ENCODE assay signal across 16 cellular contexts in the genomic region with DNA sequence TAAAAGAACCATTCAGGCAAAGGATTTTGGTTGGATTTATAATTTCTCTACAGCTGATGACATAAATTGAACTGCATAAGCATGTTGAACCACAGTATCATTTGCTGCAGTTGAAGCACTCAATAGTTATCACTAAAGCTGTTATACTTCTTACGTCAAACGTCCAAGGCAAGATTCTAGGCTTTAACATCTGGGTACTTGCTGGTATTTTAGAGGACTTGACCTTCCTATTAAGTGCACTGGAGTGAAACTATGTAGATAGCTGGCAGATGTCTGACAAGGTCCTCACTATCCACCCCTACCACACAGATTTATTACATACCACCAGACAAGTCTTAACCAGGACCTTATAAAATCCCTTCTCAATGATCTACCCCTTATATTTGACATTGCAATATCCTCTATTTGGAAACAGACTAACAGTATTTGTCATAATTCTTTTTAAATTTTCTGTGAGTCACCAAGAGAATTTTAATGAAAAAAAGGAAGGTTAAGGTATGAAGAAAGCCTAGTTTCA.
"Had no signal": no experiment of that assay in that cellular context is flagged by ENCODE, and none has a peak within 500 bp of the region (broad histone marks: within the 10 kb centered on the region; RNA-seq: fewer than 3 reads in every experiment).

No MANE protein-coding gene starts in this region.

- H3K9me3 ChIP-seq: body of pancreas, pancreas, stomach, thoracic aorta, upper lobe of right lung had no signal

- H3K4me3 ChIP-seq: body of pancreas, coronary artery, pancreas, stomach, thoracic aorta, upper lobe of right lung had no signal

- H3K36me3 ChIP-seq: pancreas, stomach, thoracic aorta, upper lobe of right lung had no signal

- H3K4me1 ChIP-seq: upper lobe of right lung had no signal

- DNase-seq: activated CD4-positive, alpha-beta T cell treated with anti-CD3 and anti-CD28 coated beads for 4 hours; activated CD8-positive, alpha-beta T cell treated with anti-CD3 and anti-CD28 coated beads for 36 hours; activated effector memory CD4-positive, alpha-beta T cell treated with anti-CD3 and anti-CD28 coated beads, Interleukin-2, amount 50 U/mL, for 16 hours; activated T-cell treated with anti-CD3 and anti-CD28 coated beads, Interleukin-2, amount 50 U/mL, for 4 hours; amniotic stem cell; body of pancreas; central memory CD4-positive, alpha-beta T cell; effector CD8-positive, alpha-beta T cell; naive B cell; pancreas; stimulated activated CD4-positive, alpha-beta T cell treated with anti-CD3 and anti-CD28 coated beads, Interleukin-12 subunit alpha, Interleukin-12 subunit beta, amount 100 ng/mL, for 4 hours; stimulated activated CD4-positive, alpha-beta T cell treated with anti-CD3 and anti-CD28 coated beads, Interleukin-2, amount 100 ng/mL, for 24 hours; stomach; upper lobe of right lung had no signal

- H3K27ac ChIP-seq: body of pancreas, coronary artery, pancreas, stomach, thoracic aorta, upper lobe of right lung had no signal

- H3K27me3 ChIP-seq: body of pancreas, pancreas, stomach, upper lobe of right lung had no signal
